26 cellular contexts compared by ENCODE assay signal in the genomic region with DNA sequence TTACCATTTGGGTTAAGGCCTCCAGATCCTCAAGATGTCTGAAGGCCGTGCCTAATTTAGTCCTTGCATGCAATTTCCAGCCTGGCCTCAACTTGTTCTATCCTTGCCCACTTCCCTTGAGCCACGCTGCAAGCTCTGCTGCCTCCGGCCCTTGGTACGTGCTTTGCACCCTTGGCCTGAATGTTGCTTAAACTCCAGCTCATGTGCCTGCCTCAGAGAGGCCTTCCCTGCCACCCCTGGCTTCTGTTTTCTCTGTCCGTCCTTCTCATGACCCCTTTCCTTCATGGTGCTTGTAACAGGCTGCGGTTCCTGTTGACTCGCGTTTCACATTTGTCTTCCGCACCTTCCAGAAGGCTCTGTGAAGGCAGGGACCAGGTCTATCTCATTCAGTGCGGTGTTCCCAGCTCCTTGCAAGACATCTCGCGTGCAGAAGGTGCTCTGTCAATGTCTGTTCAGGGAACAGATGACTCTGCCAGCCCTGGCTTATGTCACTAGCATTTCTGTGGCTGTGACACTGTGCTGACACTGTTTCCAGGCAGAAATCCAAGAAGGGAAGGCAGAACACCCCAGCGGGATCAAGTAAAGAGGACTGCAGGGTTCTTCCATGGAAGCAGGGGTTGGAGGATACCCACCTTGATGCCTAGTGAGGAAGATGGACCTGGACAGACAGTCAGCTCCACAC.
DNase-seq lines count a peak whose midpoint lies in the region; ATAC-seq and TF ChIP-seq lines count a peak whose summit lies in the region.
"Had no signal": no experiment of that assay in that cellular context is flagged by ENCODE, and none has a peak within 500 bp of the region (broad histone marks: within the 10 kb centered on the region; RNA-seq: fewer than 3 reads in every experiment).

No MANE protein-coding gene starts in this region.

- TF ChIP-seq POLR2A in gastrocnemius medialis (IDR thresholded peaks at IDR 0.05): no peak

- intact Hi-C loops in right cardiac atrium (cut with DNase I) (no loop called here), gastrocnemius medialis (cut with DNase I; ENCODE audit: low total_unique reads) (no loop called here)

- 71% methylated on average over 13 of the region's 13 CpGs for WGBS in right cardiac atrium

- peak overlapping the region; percentile 32 for H3K27ac ChIP-seq in right cardiac atrium (ENCODE audit: low read length)
- no peak overlapping the region for H3K27ac ChIP-seq in gastrocnemius medialis
- H3K27ac ChIP-seq: 22Rv1, adrenal gland, body of pancreas, suprapubic skin had no signal

- ATAC-seq in right cardiac atrium (peak; percentile 65 to 66), gastrocnemius medialis (peak; percentile 69 to 84), HG02938 (IDR thresholded peaks at IDR 0.05; ENCODE audit: unreplicated experiment) (no peak)
- ATAC-seq: activated CD8-positive, alpha-beta T cell treated with anti-CD3 and anti-CD28 coated beads, Interleukin-2, amount 10 ng/mL, durations not matched to agents 7 days and 5 days; body of pancreas; GM23338; naive thymus-derived CD4-positive, alpha-beta T cell had no signal

- in situ Hi-C loops in gastrocnemius medialis (cut with MboI; ENCODE audit: low sequenced_read_pairs in 4 of 4): no loop called here

- H3K36me3 ChIP-seq in gastrocnemius medialis: no peaks in the 10 kb centered on the region
- H3K36me3 ChIP-seq: adrenal gland had no signal

- H3K4me1 ChIP-seq in right cardiac atrium (ENCODE audit: control insufficient read depth, insufficient read depth, low read length) (no peaks in the 10 kb centered on the region), gastrocnemius medialis (no peaks in the 10 kb centered on the region)
- H3K4me1 ChIP-seq: adrenal gland, body of pancreas, suprapubic skin had no signal

- H3K4me3 ChIP-seq in right cardiac atrium (ENCODE audit: low read length) (no peak overlapping the region), gastrocnemius medialis (no peak overlapping the region)
- H3K4me3 ChIP-seq: adrenal gland, body of pancreas, GM23338, smooth muscle cell, suprapubic skin had no signal

- H3K9me3 ChIP-seq in right cardiac atrium (ENCODE audit: control insufficient read depth, low read length) (no peaks in the 10 kb centered on the region), gastrocnemius medialis (no peaks in the 10 kb centered on the region)
- H3K9me3 ChIP-seq: suprapubic skin had no signal

- peak; percentile 13 for DNase-seq in NCI-H1694 (lab: John Stamatoyannopoulos, UW)
- no peak for DNase-seq in NCI-H1694 treated with DMSO at 0.1 percent for 48 hours (lab: John Stamatoyannopoulos, UW)
- peak; percentile 77 for DNase-seq in cerebellar cortex (ENCODE audit: low spot score)
- peak in 1 of 3 donors; percentile 37 for DNase-seq in right cardiac atrium
- DNase-seq in gastrocnemius medialis: peak in 1 of 2 donors; percentile 33
- DNase-seq in SKM-1 treated with dmso at 0.1 percent for 144 hours (lab: John Stamatoyannopoulos, UW; ENCODE audit: unreplicated experiment): no peak
- DNase-seq in LoVo (ENCODE audit: low spot score): no peak
- DNase-seq: activated CD4-positive, alpha-beta T cell treated with anti-CD3 and anti-CD28 coated beads for 1 hour; activated CD8-positive, alpha-beta T cell treated with anti-CD3 and anti-CD28 coated beads, Interleukin-2, amount 10 ng/mL, durations not matched to agents 7 days and 5 days; activated naive CD4-positive, alpha-beta T cell treated with anti-CD3 and anti-CD28 coated beads for 36 hours; body of pancreas; midbrain; naive thymus-derived CD4-positive, alpha-beta T cell; NCI-H187 treated with DMSO at 0.1 percent for 48 hours; NCI-H2171 treated with DMSO at 0.1 percent for 48 hours; NCI-H510A treated with DMSO at 0.1 percent for 48 hours; NK-92 treated with Interleukin-12 subunit alpha and Interleukin-12 subunit beta, amount 100 ng/mL, for 24 hours; stimulated activated CD4-positive, alpha-beta T cell treated with anti-CD3 and anti-CD28 coated beads, Interleukin-1b, Interleukin-23, amount 100 ng/mL, for 48 hours; stimulated activated naive CD4-positive, alpha-beta T cell treated with Interleukin-2 at 50 U/mL for 16 hours; T-helper 2 cell had no signal

- no peak for TF ChIP-seq CTCF in gastrocnemius medialis (IDR thresholded peaks at IDR 0.05 in 4 of 5, conservative IDR thresholded peaks at IDR 0.05 in 1 of 5)

- H3K27me3 ChIP-seq in right cardiac atrium (ENCODE audit: control insufficient read depth, insufficient read depth): no peaks in the 10 kb centered on the region
- no peaks in the 10 kb centered on the region for H3K27me3 ChIP-seq in gastrocnemius medialis
- H3K27me3 ChIP-seq: adrenal gland, body of pancreas, suprapubic skin had no signal

Comparison
In these comparisons a context has a peak if more than half of its experiments do, and no peak if none do; other contexts are left out.
1. DNase-seq: peak in NCI-H1694 (single experiment) and cerebellar cortex (single experiment); none in NCI-H1694 treated with DMSO at 0.1 percent for 48 hours (single experiment), SKM-1 treated with dmso at 0.1 percent for 144 hours (single experiment) and LoVo (single experiment).